ENCODE assay signal across 11 cellular contexts in genomic region chr6:142867988-142868818, GRCh38.
DNase-seq lines count a peak whose midpoint lies in the region; ATAC-seq and FAIRE-seq lines count a peak whose summit lies in the region.
"Had no signal": no experiment of that assay in that cellular context is flagged by ENCODE, and none has a peak within 500 bp of the region (broad histone marks: within the 10 kb centered on the region; RNA-seq: fewer than 3 reads in every experiment).

No MANE protein-coding gene starts in this region.

- ATAC-seq in HG02840 (IDR thresholded peaks at IDR 0.05; ENCODE audit: low FRiP score, unreplicated experiment): no peak
- ATAC-seq: A549 had no signal

- FAIRE-seq in endometrium (lab: Jason Lieb, UNC): peak; percentile 29
- FAIRE-seq: A549, H1 had no signal

- DNase-seq in NCI-H2196 (lab: John Stamatoyannopoulos, UW; ENCODE audit: unreplicated experiment) (peak; percentile 17), NCI-H2196 treated with DMSO at 0.1 percent for 48 hours (lab: John Stamatoyannopoulos, UW; ENCODE audit: unreplicated experiment) (no peak), NOMO-1 (lab: John Stamatoyannopoulos, UW; ENCODE audit: unreplicated experiment in 2 of 2) (peak; percentile 20 to 82), renal cortical epithelial cell (ENCODE audit: low read depth) (peak; percentile 86), medulla oblongata (ENCODE audit: extremely low spot score) (no peak), HuH-7.5 (ENCODE audit: low spot score) (no peak)
- DNase-seq: RPMI8226 had no signal

Comparison
In these comparisons a context has a peak if more than half of its experiments do, and no peak if none do; other contexts are left out.
1. DNase-seq: peak in NCI-H2196 (single experiment), NOMO-1 (2 of 2) and renal cortical epithelial cell (single experiment); none in NCI-H2196 treated with DMSO at 0.1 percent for 48 hours (single experiment), medulla oblongata (single experiment) and HuH-7.5 (single experiment).